ENCODE assay signal across 1 cellular context in the genomic region with DNA sequence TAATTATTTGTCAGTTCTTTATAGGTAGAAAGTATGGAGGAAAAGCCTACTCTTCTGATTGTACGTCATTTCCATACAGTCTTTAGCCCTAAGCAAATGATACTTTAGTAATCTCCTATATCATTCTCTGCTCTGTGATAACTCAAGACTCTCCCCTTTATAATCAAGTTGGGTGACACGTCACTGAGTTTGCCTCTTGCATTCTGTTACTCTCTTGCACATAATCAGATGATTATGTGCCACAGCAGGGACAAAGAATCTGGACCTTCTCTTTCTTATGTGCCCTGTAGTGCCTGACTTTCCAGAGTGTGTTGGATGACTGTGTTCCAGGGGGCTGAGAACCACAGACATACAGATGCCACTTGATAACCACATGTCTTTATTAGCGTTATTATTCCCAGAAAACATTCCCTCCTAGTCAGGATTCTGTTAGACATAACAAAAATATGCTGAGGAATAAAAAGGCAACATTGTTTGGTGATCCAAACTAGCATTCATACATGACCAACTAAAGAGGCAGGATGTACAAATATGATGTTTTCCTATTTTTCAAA.
TF ChIP-seq lines count a peak whose summit lies in the region.

No MANE protein-coding gene starts in this region.

TF ChIP-seq in SK-N-SH, 30 proteins besides CTCF, POLR2A, EP300 and RAD21 (continued from another document):
- TF ChIP-seq MXI1 (IDR thresholded peaks at IDR 0.05; ENCODE audit: low read depth, low read length) (peak; percentile 27; the same call in 1 of the 2 replicates), SIN3A (IDR thresholded peaks at IDR 0.05; ENCODE audit: borderline replicate concordance, low read depth, low read length) (no peak), RFX5 (IDR thresholded peaks at IDR 0.05; ENCODE audit: low read length) (no peak), NFIC (IDR thresholded peaks at IDR 0.05; ENCODE audit: borderline replicate concordance) (no peak), CHD2 (IDR thresholded peaks at IDR 0.05; ENCODE audit: low read length, partially characterized antibody) (peak; percentile 23), GABPA (IDR thresholded peaks at IDR 0.05; ENCODE audit: low read depth) (no peak), FOXM1 (IDR thresholded peaks at IDR 0.05; ENCODE audit: low read depth) (no peak), TCF12 (IDR thresholded peaks at IDR 0.05) (peak; percentile 26; the same call in 1 of the 2 replicates), EZH2phosphoT487 (IDR thresholded peaks at IDR 0.05; ENCODE audit: borderline replicate concordance, low read depth) (no peak), JUND (IDR thresholded peaks at IDR 0.05) (no peak), FOSL2 (IDR thresholded peaks at IDR 0.05; ENCODE audit: borderline replicate concordance, low read depth) (no peak), NRF1 (IDR thresholded peaks at IDR 0.05; ENCODE audit: low read depth, low read length) (no peak), RXRA (IDR thresholded peaks at IDR 0.05; ENCODE audit: borderline replicate concordance, low read depth) (no peak), GATA2 (CRISPR knock-in tag; IDR thresholded peaks at IDR 0.05) (peak; percentile 66), SMC3 (IDR thresholded peaks at IDR 0.05; ENCODE audit: low read depth, low read length) (no peak)
- TF ChIP-seq, protein P1, sequence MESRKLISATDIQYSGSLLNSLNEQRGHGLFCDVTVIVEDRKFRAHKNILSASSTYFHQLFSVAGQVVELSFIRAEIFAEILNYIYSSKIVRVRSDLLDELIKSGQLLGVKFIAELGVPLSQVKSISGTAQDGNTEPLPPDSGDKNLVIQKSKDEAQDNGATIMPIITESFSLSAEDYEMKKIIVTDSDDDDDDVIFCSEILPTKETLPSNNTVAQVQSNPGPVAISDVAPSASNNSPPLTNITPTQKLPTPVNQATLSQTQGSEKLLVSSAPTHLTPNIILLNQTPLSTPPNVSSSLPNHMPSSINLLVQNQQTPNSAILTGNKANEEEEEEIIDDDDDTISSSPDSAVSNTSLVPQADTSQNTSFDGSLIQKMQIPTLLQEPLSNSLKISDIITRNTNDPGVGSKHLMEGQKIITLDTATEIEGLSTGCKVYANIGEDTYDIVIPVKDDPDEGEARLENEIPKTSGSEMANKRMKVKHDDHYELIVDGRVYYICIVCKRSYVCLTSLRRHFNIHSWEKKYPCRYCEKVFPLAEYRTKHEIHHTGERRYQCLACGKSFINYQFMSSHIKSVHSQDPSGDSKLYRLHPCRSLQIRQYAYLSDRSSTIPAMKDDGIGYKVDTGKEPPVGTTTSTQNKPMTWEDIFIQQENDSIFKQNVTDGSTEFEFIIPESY (IDR thresholded peaks at IDR 0.05; ENCODE audit: borderline replicate concordance, low read depth): no peak
TF ChIP-seq in SK-N-SH: peak in this region for 4.
